In genomic region chr12:112977139-112977538, GRCh38 we compare ENCODE assay signal across 1 cellular context.
TF ChIP-seq lines count a peak whose summit lies in the region.

No MANE protein-coding gene starts in this region.

TF ChIP-seq in GM12878, 131 proteins besides CTCF, POLR2A, EP300 and RAD21:
- TF ChIP-seq IKZF2 (IDR thresholded peaks at IDR 0.05) (no peak), BHLHE40 (IDR thresholded peaks at IDR 0.05; ENCODE audit: borderline replicate concordance in 1 of 2, low read depth in 2 of 2, low read length in 1 of 2) (no peak), TCF7 (IDR thresholded peaks at IDR 0.05; ENCODE audit: borderline replicate concordance) (no peak), NR2F1 (conservative IDR thresholded peaks at IDR 0.05) (no peak), RB1 (IDR thresholded peaks at IDR 0.05; ENCODE audit: borderline replicate concordance) (no peak), JUNB (IDR thresholded peaks at IDR 0.05) (no peak), GATAD2B (conservative IDR thresholded peaks at IDR 0.05; ENCODE audit: low read depth) (no peak), ZNF384 (IDR thresholded peaks at IDR 0.05; ENCODE audit: borderline replicate concordance, low read depth, low read length) (no peak), ASH2L (IDR thresholded peaks at IDR 0.05; ENCODE audit: borderline replicate concordance, low read depth) (no peak), CHD4 (IDR thresholded peaks at IDR 0.05) (no peak), TAF1 (IDR thresholded peaks at IDR 0.05; ENCODE audit: borderline replicate concordance, low read depth, low read length) (no peak), ATF7 (IDR thresholded peaks at IDR 0.05; ENCODE audit: low read depth) (no peak), ZNF24 (IDR thresholded peaks at IDR 0.05) (no peak)
